In genomic region chr6:38179794-38180430, GRCh38 we compare ENCODE assay signal across 26 cellular contexts.
DNase-seq lines count a peak whose midpoint lies in the region; ATAC-seq and TF ChIP-seq lines count a peak whose summit lies in the region.
"Had no signal": no experiment of that assay in that cellular context is flagged by ENCODE, and none has a peak within 500 bp of the region (broad histone marks: within the 10 kb centered on the region; RNA-seq: fewer than 3 reads in every experiment).

No MANE protein-coding gene starts in this region.

- H3K9me3 Mint-ChIP-seq in activated T-cell treated with anti-CD3 and anti-CD28 coated beads, Interleukin-2, amount 50 U/mL, for 24 hours = no peaks in the 10 kb centered on the region
- no peaks in the 10 kb centered on the region for H3K9me3 Mint-ChIP-seq in activated T-cell treated with anti-CD3 and anti-CD28 coated beads, Interleukin-2, amount 50 U/mL, for 4 hours
- H3K9me3 Mint-ChIP-seq in WTC11 (no peaks in the 10 kb centered on the region), neural progenitor cell (no peaks in the 10 kb centered on the region)
- H3K9me3 Mint-ChIP-seq: natural killer cell had no signal

- peaks cover 24% of the 10 kb centered on the region for H3K4me1 ChIP-seq in neural progenitor cell
- H3K4me1 ChIP-seq in MM.1S (ENCODE audit: low read length) = no peaks in the 10 kb centered on the region
- H3K4me1 ChIP-seq: A549, breast epithelium had no signal

- H3F3A ChIP-seq in neural progenitor cell (ENCODE audit: low read depth) (peaks cover 11% of the 10 kb centered on the region), MM.1S (ENCODE audit: insufficient read depth, low read length) (no peaks in the 10 kb centered on the region)

- peak; percentile 6 for DNase-seq in activated T-cell treated with anti-CD3 and anti-CD28 coated beads, Interleukin-2, amount 50 U/mL, for 24 hours
- DNase-seq in activated T-cell treated with anti-CD3 and anti-CD28 coated beads, Interleukin-2, amount 50 U/mL, for 4 hours = no peak
- peak; percentile 6 for DNase-seq in WTC11 (ENCODE audit: low spot score)
- DNase-seq in neural progenitor cell (ENCODE audit: low spot score) = no peak
- no peak for DNase-seq in NCI-H446 treated with DMSO at 0.1 percent for 48 hours (lab: John Stamatoyannopoulos, UW)
- no peak for DNase-seq in nucleus accumbens (lab: John Stamatoyannopoulos, UW)
- DNase-seq in MM.1S = no peak
- no peak for DNase-seq in amniotic stem cell (lab: John Stamatoyannopoulos, UW)
- DNase-seq: activated CD4-positive, alpha-beta T cell treated with anti-CD3 and anti-CD28 coated beads, Interleukin-2, amount 50 U/mL, for 4 hours; activated naive CD4-positive, alpha-beta T cell; colonic mucosa; GF-D8; natural killer cell; NCI-H1105 treated with DMSO at 0.1 percent for 48 hours; NCI-H226; NCI-H774; stimulated activated CD4-positive, alpha-beta T cell treated with anti-CD3 and anti-CD28 coated beads, Interleukin-12 subunit alpha, Interleukin-12 subunit beta, amount 100 ng/mL, for 4 hours; stimulated activated CD4-positive, alpha-beta T cell treated with anti-CD3 and anti-CD28 coated beads, Interleukin-4, amount 100 ng/mL, for 4 hours; stimulated activated naive CD4-positive, alpha-beta T cell treated with Interleukin-2 at 50 U/mL for 16 hours had no signal

- peaks cover 16% of the 10 kb centered on the region for H3K36me3 Mint-ChIP-seq in activated T-cell treated with anti-CD3 and anti-CD28 coated beads, Interleukin-2, amount 50 U/mL, for 24 hours (ENCODE audit: low read depth)
- H3K36me3 Mint-ChIP-seq in activated T-cell treated with anti-CD3 and anti-CD28 coated beads, Interleukin-2, amount 50 U/mL, for 4 hours (ENCODE audit: insufficient read depth) = peaks cover 10% of the 10 kb centered on the region
- no peaks in the 10 kb centered on the region for H3K36me3 Mint-ChIP-seq in WTC11
- no peaks in the 10 kb centered on the region for H3K36me3 Mint-ChIP-seq in neural progenitor cell
- H3K36me3 Mint-ChIP-seq: natural killer cell had no signal

- H3K9ac ChIP-seq in neural progenitor cell = no peak overlapping the region
- no peak overlapping the region for H3K9ac ChIP-seq in MM.1S (ENCODE audit: low read length)

- peaks cover 15% of the 10 kb centered on the region for H4K20me1 ChIP-seq in neural progenitor cell (ENCODE audit: low read depth)
- no peaks in the 10 kb centered on the region for H4K20me1 ChIP-seq in MM.1S (ENCODE audit: insufficient read depth, low read length)

- H3K4me3 ChIP-seq in neural progenitor cell (no peak overlapping the region), MM.1S (ENCODE audit: low read length) (no peak overlapping the region)
- H3K4me3 ChIP-seq: A549, breast epithelium, colonic mucosa, ovary, tibial nerve had no signal

- CTCF ChIA-PET in WTC11 (lab: Charles Lee) = interaction anchor here (0.8 to 1.6 kb wide), 5 partner anchors 10 to 314 kb away, joined by 3 to 6 read pairs (median 4); no protein-coding TSS in a partner anchor

- H3K9me2 ChIP-seq in MM.1S (replicated peaks; ENCODE audit: insufficient read depth, low read length) = no peaks in the 10 kb centered on the region

- POLR2A ChIA-PET in WTC11 (lab: Charles Lee) = no interaction called here

- no peak overlapping the region for H3K4me3 Mint-ChIP-seq in activated T-cell treated with anti-CD3 and anti-CD28 coated beads, Interleukin-2, amount 50 U/mL, for 24 hours
- H3K4me3 Mint-ChIP-seq in activated T-cell treated with anti-CD3 and anti-CD28 coated beads, Interleukin-2, amount 50 U/mL, for 4 hours = no peak overlapping the region
- H3K4me3 Mint-ChIP-seq in WTC11 (no peak overlapping the region), neural progenitor cell (no peak overlapping the region)
- H3K4me3 Mint-ChIP-seq: B cell, natural killer cell had no signal

- H3K27me3 ChIP-seq in neural progenitor cell = no peaks in the 10 kb centered on the region
- no peaks in the 10 kb centered on the region for H3K27me3 ChIP-seq in MM.1S (replicated peaks; ENCODE audit: insufficient read depth, low read length)
- H3K27me3 ChIP-seq: breast epithelium, colonic mucosa, ovary, tibial nerve had no signal

- H3K27ac ChIP-seq in neural progenitor cell (no peak overlapping the region), MM.1S (ENCODE audit: low read length) (no peak overlapping the region)
- H3K27ac ChIP-seq: A549, breast epithelium, colonic mucosa, ovary, tibial nerve, VCaP had no signal

- H3K79me2 ChIP-seq in neural progenitor cell (ENCODE audit: low read depth) (no peaks in the 10 kb centered on the region), MM.1S (ENCODE audit: low read length) (no peaks in the 10 kb centered on the region)

- H3K27me3 Mint-ChIP-seq in activated T-cell treated with anti-CD3 and anti-CD28 coated beads, Interleukin-2, amount 50 U/mL, for 24 hours = no peaks in the 10 kb centered on the region
- H3K27me3 Mint-ChIP-seq in activated T-cell treated with anti-CD3 and anti-CD28 coated beads, Interleukin-2, amount 50 U/mL, for 4 hours (ENCODE audit: low read depth) = no peaks in the 10 kb centered on the region
- H3K27me3 Mint-ChIP-seq in WTC11 (ENCODE audit: low read depth) (no peaks in the 10 kb centered on the region; the same call in 1 of the 2 replicates), neural progenitor cell (ENCODE audit: insufficient read depth, low read depth) (peaks cover 5% of the 10 kb centered on the region)
- H3K27me3 Mint-ChIP-seq: B cell had no signal

- H3K4me1 Mint-ChIP-seq in activated T-cell treated with anti-CD3 and anti-CD28 coated beads, Interleukin-2, amount 50 U/mL, for 24 hours (ENCODE audit: low read depth) = no peaks in the 10 kb centered on the region
- no peaks in the 10 kb centered on the region for H3K4me1 Mint-ChIP-seq in activated T-cell treated with anti-CD3 and anti-CD28 coated beads, Interleukin-2, amount 50 U/mL, for 4 hours (ENCODE audit: low read depth)
- H3K4me1 Mint-ChIP-seq in WTC11 (peaks cover 16% of the 10 kb centered on the region), neural progenitor cell (peaks cover 57% of the 10 kb centered on the region)
- H3K4me1 Mint-ChIP-seq: B cell had no signal

- H3K9me3 ChIP-seq in neural progenitor cell (ENCODE audit: low read depth) = no peaks in the 10 kb centered on the region
- no peaks in the 10 kb centered on the region for H3K9me3 ChIP-seq in MM.1S (replicated peaks; ENCODE audit: insufficient read depth, low read length)
- H3K9me3 ChIP-seq: A549, breast epithelium, colonic mucosa, ovary, tibial nerve had no signal

- H2AFZ ChIP-seq in neural progenitor cell (replicated peaks) = no peak overlapping the region
- no peak overlapping the region for H2AFZ ChIP-seq in MM.1S (ENCODE audit: low read length)

- ATAC-seq in activated T-cell treated with anti-CD3 and anti-CD28 coated beads, Interleukin-2, amount 50 U/mL, for 4 hours = no peak
- ATAC-seq in WTC11 = no peak
- ATAC-seq: natural killer cell, right cardiac atrium had no signal

- no peaks in the 10 kb centered on the region for H3K36me3 ChIP-seq in neural progenitor cell
- no peaks in the 10 kb centered on the region for H3K36me3 ChIP-seq in MM.1S (replicated peaks; ENCODE audit: insufficient read depth, low read length)
- H3K36me3 ChIP-seq: breast epithelium, colonic mucosa, ovary had no signal

- TF ChIP-seq CTCF in WTC11 (IDR thresholded peaks at IDR 0.05) (no peak), neural progenitor cell (IDR thresholded peaks at IDR 0.05) (no peak), MM.1S (IDR thresholded peaks at IDR 0.05; ENCODE audit: low read length) (no peak)

- peak overlapping the region; percentile 45 for H3K27ac Mint-ChIP-seq in activated T-cell treated with anti-CD3 and anti-CD28 coated beads, Interleukin-2, amount 50 U/mL, for 24 hours
- no peak overlapping the region for H3K27ac Mint-ChIP-seq in WTC11
- peak overlapping the region; percentile 28 for H3K27ac Mint-ChIP-seq in neural progenitor cell
- H3K27ac Mint-ChIP-seq: B cell, natural killer cell had no signal

- no peak overlapping the region for H3K4me2 ChIP-seq in neural progenitor cell
- H3K4me2 ChIP-seq in MM.1S (ENCODE audit: low read depth, low read length) = no peak overlapping the region
- H3K4me2 ChIP-seq: A549 had no signal

TF ChIP-seq in WTC11, 78 proteins besides CTCF, POLR2A, EP300 and RAD21 (continues in another document):
- no peak for TF ChIP-seq FOXJ3 (CRISPR knock-in tag; IDR thresholded peaks at IDR 0.05; ENCODE audit: borderline replicate concordance)
- no peak for TF ChIP-seq ZNF281 (CRISPR knock-in tag; IDR thresholded peaks at IDR 0.05)
- no peak for TF ChIP-seq IRF2 (CRISPR knock-in tag; IDR thresholded peaks at IDR 0.05; ENCODE audit: borderline replicate concordance, low read depth)
- no peak for TF ChIP-seq CREM (CRISPR knock-in tag; IDR thresholded peaks at IDR 0.05)
- no peak for TF ChIP-seq ZNF121 (CRISPR knock-in tag; IDR thresholded peaks at IDR 0.05)
- TF ChIP-seq ZNF671 (CRISPR knock-in tag; IDR thresholded peaks at IDR 0.05) = no peak
- no peak for TF ChIP-seq ATF3 (CRISPR knock-in tag; conservative IDR thresholded peaks at IDR 0.05)

Comparison
In these comparisons a context has a peak if more than half of its experiments do, and no peak if none do; other contexts are left out.
1. DNase-seq: peak in activated T-cell treated with anti-CD3 and anti-CD28 coated beads, Interleukin-2, amount 50 U/mL, for 24 hours (single experiment) and WTC11 (single experiment); none in activated T-cell treated with anti-CD3 and anti-CD28 coated beads, Interleukin-2, amount 50 U/mL, for 4 hours (single experiment), neural progenitor cell (single experiment), NCI-H446 treated with DMSO at 0.1 percent for 48 hours (single experiment), nucleus accumbens (0 of 56), MM.1S (single experiment) and amniotic stem cell (single experiment).